In the genomic region with DNA sequence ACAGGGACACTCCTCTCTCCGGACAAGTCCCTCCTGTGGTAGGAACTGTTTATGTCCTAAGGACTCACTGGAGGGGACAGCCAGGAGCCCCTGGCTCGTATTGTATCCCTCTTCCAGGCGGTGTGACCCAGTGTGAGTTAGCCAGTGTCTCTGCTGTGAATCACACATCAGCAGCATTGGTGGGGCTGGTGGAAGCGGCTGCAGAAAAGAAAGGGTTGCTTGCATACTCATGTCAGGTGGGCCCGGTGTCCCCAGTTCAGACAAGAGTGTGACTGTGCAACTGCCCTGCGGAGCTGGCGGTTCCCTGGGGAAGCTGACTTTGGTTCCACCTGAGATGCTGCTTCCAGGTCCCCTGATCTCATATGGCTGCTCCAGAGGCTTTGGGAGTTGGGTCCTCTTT, we compare ENCODE assay signal across 15 cellular contexts.
A peak's percentile ranks its signal among the peaks of the same experiment; 100 is the strongest.
DNase-seq lines count a peak whose midpoint lies in the region; ATAC-seq and TF ChIP-seq lines count a peak whose summit lies in the region.
"Had no signal": no experiment of that assay in that cellular context is flagged by ENCODE, and none has a peak within 500 bp of the region (broad histone marks: within the 10 kb centered on the region; RNA-seq: fewer than 3 reads in every experiment).

No MANE protein-coding gene starts in this region.

- peaks cover 53% of the 10 kb centered on the region for H3K4me1 ChIP-seq in Loucy (ENCODE audit: insufficient read depth, low read length, poor library complexity, severe bottlenecking)
- peaks cover 45 to 52% of the 10 kb centered on the region in 2 donors for H3K4me1 ChIP-seq in muscle layer of duodenum (ENCODE audit: control insufficient read depth in 1 of 2, insufficient read depth in 2 of 2, low read length in 2 of 2)
- H3K4me1 ChIP-seq in suprapubic skin: peaks cover 96% of the 10 kb centered on the region

- TF ChIP-seq POLR2A in suprapubic skin (IDR thresholded peaks at IDR 0.05): no peak

- H3K4me1 Mint-ChIP-seq in brain: peaks cover 72% of the 10 kb centered on the region

- CTCF ChIA-PET in HEK293T (lab: Yijun Ruan, JAX): no interaction called here

- H4K20me1 ChIP-seq in Loucy (ENCODE audit: insufficient read depth, low read length, poor library complexity, severe bottlenecking): no peaks in the 10 kb centered on the region

- no peaks in the 10 kb centered on the region for H3K9me2 ChIP-seq in Loucy (replicated peaks; ENCODE audit: low read depth, low read length)

- H3K36me3 Mint-ChIP-seq in brain: no peaks in the 10 kb centered on the region
- H3K36me3 Mint-ChIP-seq: T-cell had no signal

- peak overlapping the region; percentile 83 to 97 (median 88) for H3K27ac Mint-ChIP-seq in brain

- no peak overlapping the region for H3K4me3 Mint-ChIP-seq in brain

- H3K27me3 ChIP-seq in Loucy (ENCODE audit: insufficient read depth, low read length, poor library complexity, severe bottlenecking) (no peaks in the 10 kb centered on the region), muscle layer of duodenum (ENCODE audit: low read depth, low read length) (no peaks in the 10 kb centered on the region), suprapubic skin (no peaks in the 10 kb centered on the region)

- H3F3A ChIP-seq in Loucy (ENCODE audit: low read depth): 0 out of 2 replicates have a peak, but pooled peaks cover 2% of the 10 kb centered on the region

- H3K9me3 Mint-ChIP-seq in brain: peaks cover 0 to 23% (median 0%) of the 10 kb centered on the region in 5 experiments
- H3K9me3 Mint-ChIP-seq: T-cell had no signal

- POLR2A ChIA-PET in HEK293T (lab: Yijun Ruan, JAX): no interaction called here

- DNase-seq in suprapubic skin (ENCODE audit: low spot score in 2 of 2): no peak
- no peak for DNase-seq in NCI-H1436 treated with DMSO at 0.1 percent for 48 hours (lab: John Stamatoyannopoulos, UW)
- no peak for DNase-seq in HEK293T (ENCODE audit: extremely low spot score)
- DNase-seq: activated CD8-positive, alpha-beta memory T cell treated with anti-CD3 and anti-CD28 coated beads, Interleukin-2, amount 10 ng/mL, durations not matched to agents 7 days and 5 days; DMS79; MM.1S; mucosa of descending colon; NCI-H774; stimulated activated CD4-positive, alpha-beta T cell treated with anti-CD3 and anti-CD28 coated beads, Interleukin-4, amount 100 ng/mL, for 1 hour; T-cell had no signal

- 94% methylated on average over 2 of the region's 7 CpGs for whole genome bisulfite sequencing in suprapubic skin

- H3K36me3 ChIP-seq in Loucy (ENCODE audit: insufficient read depth, low read length): no peaks in the 10 kb centered on the region
- peaks cover 4 to 11% of the 10 kb centered on the region in 2 donors for H3K36me3 ChIP-seq in muscle layer of duodenum (ENCODE audit: control insufficient read depth in 1 of 2, insufficient read depth in 2 of 2, low read length in 2 of 2)
- H3K36me3 ChIP-seq in suprapubic skin: peaks cover 29% of the 10 kb centered on the region

- peak overlapping the region; percentile 95 for H3K27ac ChIP-seq in muscle layer of duodenum (ENCODE audit: low read length)
- H3K27ac ChIP-seq in suprapubic skin: peak overlapping the region; percentile 100

- ATAC-seq in HG03025 (IDR thresholded peaks at IDR 0.05; ENCODE audit: low FRiP score, unreplicated experiment): no peak
- no peak for ATAC-seq in GM19455 (IDR thresholded peaks at IDR 0.05; ENCODE audit: unreplicated experiment)
- ATAC-seq: activated CD8-positive, alpha-beta memory T cell treated with anti-CD3 and anti-CD28 coated beads, Interleukin-2, amount 10 ng/mL, durations not matched to agents 7 days and 5 days; mucosa of descending colon had no signal

- H3K9me3 ChIP-seq in Loucy (ENCODE audit: insufficient read depth, low read depth, low read length) (no peaks in the 10 kb centered on the region), muscle layer of duodenum (ENCODE audit: control insufficient read depth in 1 of 2, low read length in 2 of 2) (no peaks in the 10 kb centered on the region), suprapubic skin (no peaks in the 10 kb centered on the region)
- H3K9me3 ChIP-seq: mucosa of descending colon had no signal

- H3K79me2 ChIP-seq in Loucy (ENCODE audit: insufficient read depth, low read length): no peaks in the 10 kb centered on the region

- H3K9ac ChIP-seq in Loucy (ENCODE audit: low read depth, low read length, poor library complexity, severe bottlenecking): peak overlapping the region; percentile 51

- TF ChIP-seq EP300 in suprapubic skin (IDR thresholded peaks at IDR 0.05): no peak

- TF ChIP-seq CTCF in Loucy (conservative IDR thresholded peaks at IDR 0.05; ENCODE audit: low read length) (no peak), brain (conservative IDR thresholded peaks at IDR 0.05) (no peak), suprapubic skin (IDR thresholded peaks at IDR 0.05) (no peak)

- peak overlapping the region; percentile 53 for H3K4me2 ChIP-seq in Loucy (ENCODE audit: low read depth, low read length, poor library complexity, severe bottlenecking)

- peaks cover 5% of the 10 kb centered on the region for H3K27me3 Mint-ChIP-seq in brain
- H3K27me3 Mint-ChIP-seq: activated CD8-positive, alpha-beta memory T cell treated with anti-CD3 and anti-CD28 coated beads, Interleukin-2, amount 10 ng/mL, durations not matched to agents 7 days and 5 days; T-cell had no signal

- no peak overlapping the region for H2AFZ ChIP-seq in Loucy (ENCODE audit: low read length)

- H3K4me3 ChIP-seq in Loucy (ENCODE audit: low read length, poor library complexity, severe bottlenecking): no peak overlapping the region
- no peak overlapping the region for H3K4me3 ChIP-seq in muscle layer of duodenum (ENCODE audit: low read depth in 1 of 2, low read length in 2 of 2)
- no peak overlapping the region for H3K4me3 ChIP-seq in suprapubic skin
- H3K4me3 ChIP-seq: mucosa of descending colon had no signal

TF ChIP-seq in HEK293T, 16 proteins besides CTCF, POLR2A, EP300 and RAD21:
- TF ChIP-seq CTBP1 (IDR thresholded peaks at IDR 0.05; ENCODE audit: borderline replicate concordance) (no peak), PKNOX1 (IDR thresholded peaks at IDR 0.05) (no peak)
